22 cellular contexts compared by ENCODE assay signal in the genomic region with DNA sequence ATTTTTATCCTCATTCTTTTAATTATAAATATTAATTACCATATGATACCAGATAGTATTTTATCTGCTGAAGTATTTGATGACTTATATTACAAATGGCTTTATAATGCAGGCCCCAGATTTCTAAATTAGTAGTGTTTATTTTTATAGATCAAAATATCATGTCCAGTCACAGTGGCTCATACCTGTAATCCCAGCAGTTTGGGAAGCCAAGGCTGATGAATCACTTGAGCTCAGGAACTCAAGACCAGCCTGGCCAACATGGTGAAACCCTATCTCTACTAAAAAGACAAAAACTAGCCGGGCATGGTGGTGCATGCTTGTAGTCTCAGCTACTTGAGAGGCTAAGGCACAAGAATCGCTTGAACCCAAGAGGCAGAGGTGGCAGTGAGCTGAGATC.
"Had no signal": no experiment of that assay in that cellular context is flagged by ENCODE, and none has a peak within 500 bp of the region (broad histone marks: within the 10 kb centered on the region; RNA-seq: fewer than 3 reads in every experiment).

No MANE protein-coding gene starts in this region.

- H3K27me3 ChIP-seq: right atrium auricular region had no signal

- H3K36me3 ChIP-seq: right atrium auricular region, tibial nerve, uterus had no signal

- H3K4me3 ChIP-seq: dorsolateral prefrontal cortex, right atrium auricular region, skin epidermis, tibial nerve, uterus had no signal

- DNase-seq: activated CD4-positive, alpha-beta T cell treated with anti-CD3 and anti-CD28 coated beads for 36 hours; activated CD8-positive, alpha-beta memory T cell treated with anti-CD3 and anti-CD28 coated beads, Interleukin-2, amount 50 U/mL, for 4 hours; activated CD8-positive, alpha-beta T cell treated with anti-CD3 and anti-CD28 coated beads, Interleukin-2, amount 10 ng/mL, durations not matched to agents 7 days and 5 days; activated gamma-delta T cell treated with Interleukin-2 at 50 U/mL for 16 hours; activated naive CD8-positive, alpha-beta T cell treated with anti-CD3 and anti-CD28 coated beads for 36 hours; activated T-cell treated with anti-CD3 and anti-CD28 coated beads, Interleukin-2, amount 50 U/mL, for 72 hours; dorsolateral prefrontal cortex; endodermal cell; erythroblast; glutamatergic neuron; hypothalamus; left ventricle myocardium superior; nephron progenitor cell; stimulated activated CD4-positive, alpha-beta T cell treated with anti-CD3 and anti-CD28 coated beads, Interleukin-15, amount 100 ng/mL, for 24 hours; stimulated activated CD4-positive, alpha-beta T cell treated with anti-CD3 and anti-CD28 coated beads, Interleukin-4, amount 100 ng/mL, for 1 hour; stimulated activated naive B cell treated with anti-CD40 and anti-IgM and Interleukin-4, amounts not matched to agents 10 μg/mL and 1 μg/mL and 100 μg/mL, for 72 hours; T-helper 17 cell; uterus had no signal

- H3K9me3 ChIP-seq: right atrium auricular region, tibial nerve, uterus had no signal

- ATAC-seq: activated CD4-positive, alpha-beta T cell treated with anti-CD3 and anti-CD28 coated beads for 36 hours; activated CD8-positive, alpha-beta T cell treated with anti-CD3 and anti-CD28 coated beads, Interleukin-2, amount 10 ng/mL, durations not matched to agents 7 days and 5 days; activated T-cell treated with anti-CD3 and anti-CD28 coated beads, Interleukin-2, amount 50 U/mL, for 72 hours; left ventricle myocardium superior; stimulated activated naive B cell treated with anti-CD40 and anti-IgM and Interleukin-4, amounts not matched to agents 10 μg/mL and 1 μg/mL and 100 μg/mL, for 72 hours; T-helper 17 cell had no signal

- H3K27ac ChIP-seq: dorsolateral prefrontal cortex, right atrium auricular region, skin epidermis, uterus had no signal

- H3K9me3 Mint-ChIP-seq: activated naive CD8-positive, alpha-beta T cell treated with anti-CD3 and anti-CD28 coated beads for 36 hours; activated T-cell treated with anti-CD3 and anti-CD28 coated beads, Interleukin-2, amount 50 U/mL, for 72 hours; nephron progenitor cell had no signal

- H3K27me3 Mint-ChIP-seq: stimulated activated naive B cell treated with anti-CD40 and anti-IgM and Interleukin-4, amounts not matched to agents 10 μg/mL and 1 μg/mL and 100 μg/mL, for 72 hours had no signal

- H3K4me1 ChIP-seq: uterus had no signal

- H3K27ac Mint-ChIP-seq: activated CD4-positive, alpha-beta T cell treated with anti-CD3 and anti-CD28 coated beads for 36 hours; activated CD8-positive, alpha-beta T cell treated with anti-CD3 and anti-CD28 coated beads, Interleukin-2, amount 10 ng/mL, durations not matched to agents 7 days and 5 days; activated naive CD8-positive, alpha-beta T cell treated with anti-CD3 and anti-CD28 coated beads for 36 hours; activated T-cell treated with anti-CD3 and anti-CD28 coated beads, Interleukin-2, amount 50 U/mL, for 72 hours; endodermal cell; nephron progenitor cell; progenitor cell of endocrine pancreas; stimulated activated naive B cell treated with anti-CD40 and anti-IgM and Interleukin-4, amounts not matched to agents 10 μg/mL and 1 μg/mL and 100 μg/mL, for 72 hours; T-helper 17 cell had no signal

- H3K4me3 Mint-ChIP-seq: activated CD4-positive, alpha-beta T cell treated with anti-CD3 and anti-CD28 coated beads for 36 hours; activated CD8-positive, alpha-beta T cell treated with anti-CD3 and anti-CD28 coated beads, Interleukin-2, amount 10 ng/mL, durations not matched to agents 7 days and 5 days; activated naive CD8-positive, alpha-beta T cell treated with anti-CD3 and anti-CD28 coated beads for 36 hours; activated T-cell treated with anti-CD3 and anti-CD28 coated beads, Interleukin-2, amount 50 U/mL, for 72 hours; endodermal cell; nephron progenitor cell; stimulated activated naive B cell treated with anti-CD40 and anti-IgM and Interleukin-4, amounts not matched to agents 10 μg/mL and 1 μg/mL and 100 μg/mL, for 72 hours; T-helper 17 cell had no signal

- H3K36me3 Mint-ChIP-seq: activated naive CD8-positive, alpha-beta T cell treated with anti-CD3 and anti-CD28 coated beads for 36 hours had no signal
